In the genomic region with DNA sequence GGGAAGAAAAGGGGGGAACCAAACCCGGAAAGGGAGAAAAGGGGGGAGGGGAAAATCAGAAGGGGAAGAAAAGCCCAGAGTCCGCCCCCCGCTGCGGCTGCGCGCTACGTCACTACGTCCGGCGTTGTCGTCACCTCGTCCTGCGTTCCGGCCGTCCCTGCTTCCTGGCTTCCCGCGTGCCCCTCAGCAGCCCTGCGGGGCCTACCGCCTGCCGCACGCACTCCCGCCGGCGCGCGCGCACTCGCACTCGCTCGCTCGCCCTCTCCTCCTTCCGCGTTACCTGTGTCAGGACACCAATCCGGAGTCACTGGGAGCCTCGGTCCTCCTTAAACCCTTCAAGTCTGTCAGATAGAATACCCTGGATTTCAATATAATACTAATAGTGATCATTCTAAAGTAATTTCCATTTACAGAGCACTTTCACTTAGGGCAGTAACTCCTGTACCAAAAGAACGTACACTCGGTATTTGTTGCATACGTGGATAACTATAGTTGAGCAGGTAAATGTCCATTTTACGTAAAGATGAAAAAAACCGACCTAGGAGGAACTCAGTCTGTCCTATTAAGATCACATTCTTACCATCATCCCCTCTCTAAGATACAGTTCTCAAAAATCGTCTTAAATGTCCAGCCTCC, we compare ENCODE assay signal across 8 cellular contexts. TPM values are rescaled to one million over a fixed set of nuclear protein-coding genes. Genes with fewer than 3 reads are reported as not detected.
DNase-seq lines count a peak whose midpoint lies in the region; ATAC-seq and TF ChIP-seq lines count a peak whose summit lies in the region.

Gene R3HDM2, minus strand, starts transcription at position 113 of the 636 bp plus-strand sequence. CDS start 120,615 bp downstream, outside the sequence.

- peak; percentile 98 for ATAC-seq in GM19035 (IDR thresholded peaks at IDR 0.05; ENCODE audit: unreplicated experiment)
- ATAC-seq in HG03342 (IDR thresholded peaks at IDR 0.05; ENCODE audit: unreplicated experiment), result peak; percentile 93

- DNase-seq in AG09319 (ENCODE audit: extremely low read depth, low read depth) (peak; percentile 89), NCI-H345 treated with DMSO at 0.1 percent for 48 hours (lab: John Stamatoyannopoulos, UW; ENCODE audit: unreplicated experiment) (peak; percentile 93), caudate nucleus (lab: John Stamatoyannopoulos, UW) (peak in 59 of 61 donors; percentile 54 to 96 (median 90)), immature natural killer cell (peak; percentile 95 to 96 (median 95)), smooth muscle cell of the brain vasculature (ENCODE audit: low read depth, low spot score) (peak; percentile 74)
- peak; percentile 87 to 91 (median 90) for DNase-seq in activated CD4-positive, CD25-positive, alpha-beta regulatory T cell (lab: John Stamatoyannopoulos, UW)

- H3K9me3 Mint-ChIP-seq in immature natural killer cell, result no peaks in the 10 kb centered on the region

- peak within 1 kb of the TSS; percentile 94 to 99 (median 99) for H3K4me3 Mint-ChIP-seq in immature natural killer cell

- no peaks in the 10 kb centered on the region for H3K36me3 Mint-ChIP-seq in immature natural killer cell

- H3K27ac Mint-ChIP-seq in immature natural killer cell, result peak within 1 kb of the TSS; percentile 99 to 100 (median 100)

- peaks cover 7 to 15% (median 10%) of the 10 kb centered on the region in 3 donors for H3K27me3 Mint-ChIP-seq in immature natural killer cell (ENCODE audit: low read depth in 3 of 3)

- TF ChIP-seq CTCF in AG09319 (IDR thresholded peaks at IDR 0.05; ENCODE audit: low read depth, low read length), result no peak

- H3K27ac ChIP-seq in caudate nucleus (ENCODE audit: low read depth, low read length), result peak within 1 kb of the TSS; percentile 89

- peaks cover 39 to 52% of the 10 kb centered on the region in 2 donors for H3K4me1 Mint-ChIP-seq in immature natural killer cell

RNA-seq across cellular contexts. Expression of gene R3HDM2, which starts in this region (rescaled TPM):
- polyA plus RNA-seq in immature natural killer cell, result 10 to 100 TPM in 1 of 3 donors, 1 to 10 TPM in 1, under 1 TPM in 1; 0.12 to 19.0 (median 3.3) TPM

Comparison
In these comparisons a context has a peak if more than half of its experiments do, and no peak if none do; other contexts are left out.
1. Peak in every context shown above with its lines: DNase-seq, ATAC-seq and H3K27ac ChIP-seq.